ENCODE assay signal across 26 cellular contexts in genomic region chr10:19933772-19934171, GRCh38.
"Had no signal": no experiment of that assay in that cellular context is flagged by ENCODE, and none has a peak within 500 bp of the region (broad histone marks: within the 10 kb centered on the region; RNA-seq: fewer than 3 reads in every experiment).

No MANE protein-coding gene starts in this region.

- DNase-seq: colonic mucosa; cortex of kidney; effector CD8-positive, alpha-beta T cell; effector memory CD8-positive, alpha-beta T cell; endodermal cell; erythroblast; esophagus squamous epithelium; foreskin fibroblast; foreskin melanocyte; gastrocnemius medialis; glutamatergic neuron; head of caudate nucleus; heart right ventricle; hippocampal formation; left colon; left ventricle myocardium superior; lower lobe of right lung; mesenchymal stem cell; mucosa of descending colon; naive B cell had no signal

- FAIRE-seq: endometrium, islet of Langerhans, keratinocyte had no signal

- H3K9me3 ChIP-seq: colonic mucosa, esophagus squamous epithelium, gastrocnemius medialis, heart right ventricle, lower lobe of right lung, mucosa of descending colon had no signal

- H3K4me3 ChIP-seq: colonic mucosa, esophagus squamous epithelium, gastrocnemius medialis, heart right ventricle, lower lobe of right lung, mucosa of descending colon had no signal

- H3K36me3 ChIP-seq: colonic mucosa, esophagus squamous epithelium, gastrocnemius medialis, heart right ventricle, lower lobe of right lung had no signal

- H3K27ac ChIP-seq: colonic mucosa, epithelial cell of prostate had no signal

- H3K27me3 ChIP-seq: colonic mucosa, esophagus squamous epithelium, gastrocnemius medialis, heart right ventricle had no signal

- ATAC-seq: effector memory CD8-positive, alpha-beta T cell; esophagus mucosa; gastrocnemius medialis; heart right ventricle; left colon; left lobe of liver; left ventricle myocardium superior; lower lobe of right lung; mucosa of descending colon had no signal
